20 cellular contexts compared by ENCODE assay signal in genomic region chr1:45016090-45016697, GRCh38. TPM values are rescaled to one million over a fixed set of nuclear protein-coding genes. Genes with fewer than 3 reads are reported as not detected.
A peak's percentile ranks its signal among the peaks of the same experiment; 100 is the strongest.
DNase-seq lines count a peak whose midpoint lies in the region; ATAC-seq, FAIRE-seq and TF ChIP-seq lines count a peak whose summit lies in the region.
"Had no signal": no experiment of that assay in that cellular context is flagged by ENCODE, and none has a peak within 500 bp of the region (broad histone marks: within the 10 kb centered on the region; RNA-seq: fewer than 3 reads in every experiment).

No MANE protein-coding gene starts in this region.

- no peaks in the 10 kb centered on the region for H4K20me1 ChIP-seq in HepG2 (ENCODE audit: insufficient read depth, low read length)
- H4K20me1 ChIP-seq: BLaER1 had no signal

- WGBS in HepG2 (ENCODE audit: low lambda C conversion rate): 98% methylated on average over 2 of the region's 2 CpGs
- 80% methylated on average over 2 of the region's 2 CpGs for WGBS in right lobe of liver (ENCODE audit: insufficient coverage, low coverage, low lambda C conversion rate, missing lambda C conversion rate)

- H3K36me3 ChIP-seq in HepG2 (replicated peaks in 1 of 2; ENCODE audit: control insufficient read depth in 1 of 2, insufficient read depth in 2 of 2, low read length in 2 of 2) (peaks cover 0 to 14% of the 10 kb centered on the region in 2 experiments; a peak in 3 of 5 replicates), right lobe of liver (peaks cover 0 to 14% (median 2%) of the 10 kb centered on the region in 4 donors), skeletal muscle tissue (ENCODE audit: control insufficient read depth in 3 of 3, insufficient read depth in 3 of 3, low read length in 3 of 3) (peaks cover 12 to 21% (median 20%) of the 10 kb centered on the region in 3 donors)

- H3K27ac ChIP-seq in HepG2 (ENCODE audit: extremely low read length, insufficient read depth, low read length) (no peak overlapping the region), right lobe of liver (no peak overlapping the region), skeletal muscle tissue (ENCODE audit: low read depth, low read length) (no peak overlapping the region)
- H3K27ac ChIP-seq: BLaER1, GM23248 had no signal

- H3K9ac ChIP-seq in HepG2 (ENCODE audit: insufficient read depth, low read depth, low read length) (no peak overlapping the region), skeletal muscle tissue (ENCODE audit: low read depth in 1 of 3, low read length in 3 of 3) (peak overlapping the region in 2 of 3 donors; percentile 1 to 17)
- H3K9ac ChIP-seq: BLaER1, GM23248 had no signal

- H3K27me3 ChIP-seq in HepG2 (ENCODE audit: control insufficient read depth in 1 of 2, insufficient read depth in 2 of 2, low read length in 2 of 2) (no peaks in the 10 kb centered on the region; a peak in 1 of 5 replicates), right lobe of liver (no peaks in the 10 kb centered on the region), skeletal muscle tissue (ENCODE audit: control insufficient read depth in 3 of 3, insufficient read depth in 3 of 3, low read length in 3 of 3) (no peaks in the 10 kb centered on the region)
- H3K27me3 ChIP-seq: BLaER1 had no signal

- H3K79me2 ChIP-seq in HepG2 (ENCODE audit: insufficient read depth, low read length): peaks cover 14% of the 10 kb centered on the region

- H3K9me3 ChIP-seq in HepG2 (ENCODE audit: low read length) (no peaks in the 10 kb centered on the region), right lobe of liver (no peaks in the 10 kb centered on the region), skeletal muscle tissue (ENCODE audit: control insufficient read depth in 3 of 3, low read length in 3 of 3) (no peaks in the 10 kb centered on the region)
- H3K9me3 ChIP-seq: BLaER1 had no signal

- H3K4me1 ChIP-seq in HepG2 (ENCODE audit: insufficient read depth, low read length) (peaks cover 22% of the 10 kb centered on the region), right lobe of liver (peaks cover 0 to 17% (median 9%) of the 10 kb centered on the region in 4 donors), skeletal muscle tissue (ENCODE audit: control insufficient read depth in 3 of 3, insufficient read depth in 3 of 3, low read length in 3 of 3) (peaks cover 34 to 41% (median 36%) of the 10 kb centered on the region in 3 donors)

- TF ChIP-seq RAD21 in HepG2 (CRISPR knock-in tag; IDR thresholded peaks at IDR 0.05): no peak

- H2AFZ ChIP-seq in HepG2 (ENCODE audit: low read length): no peak overlapping the region
- H2AFZ ChIP-seq: GM23248 had no signal

- BruUV-seq in HepG2 (replicated peaks; lab: Mats Ljungman, UMichigan): no TSS peak

- POLR2A ChIA-PET in HepG2 (lab: Yijun Ruan, JAX): interaction anchor here (10.4 kb wide), 1 partner anchor 285 kb away, joined by 231 read pairs; no protein-coding TSS in a partner anchor

- in situ Hi-C loops in HepG2 (cut with HindIII; ENCODE audit: extremely low pct_ligation_motif_present, low pct_unique_long_range_greater_than_20kb): loop anchor here (10.0 to 25.0 kb wide), 2 partner anchors 179 to 219 kb away; partner anchors contain the start of gene PTCH2

- no peak overlapping the region for H3K4me3 ChIP-seq in HepG2 (replicated peaks in 1 of 3; ENCODE audit: insufficient read depth in 1 of 3, low read depth in 2 of 3, low read length in 3 of 3)
- no peak overlapping the region for H3K4me3 ChIP-seq in right lobe of liver
- H3K4me3 ChIP-seq in skeletal muscle tissue (ENCODE audit: low read length in 3 of 3): no peak overlapping the region
- H3K4me3 ChIP-seq: BLaER1, GM12878, GM23248 had no signal

- no peak for ATAC-seq in HepG2
- ATAC-seq in right lobe of liver: no peak
- ATAC-seq in left lobe of liver: no peak
- ATAC-seq in GM19455 (IDR thresholded peaks at IDR 0.05; ENCODE audit: unreplicated experiment): no peak
- no peak for ATAC-seq in GM18907 (IDR thresholded peaks at IDR 0.05; ENCODE audit: unreplicated experiment)
- ATAC-seq: GM12878 had no signal

- intact Hi-C loops in HepG2 (cut with micrococcal nuclease; ENCODE audit: unreplicated experiment) (loop anchor here (2.0 kb wide), 1 partner anchor 475 kb away; the partner anchor contains the start of gene TESK2), right lobe of liver (cut with DNase I) (loop anchor here (5.0 to 10.0 kb wide), 2 partner anchors 281 to 479 kb away; partner anchors contain the start of gene TESK2 (in 1 of the 2))

- DNase-seq in HepG2 (ENCODE audit: low spot score): no peak
- no peak for DNase-seq in right lobe of liver
- peak; percentile 3 for DNase-seq in left lobe of liver (ENCODE audit: low spot score)
- peak; percentile 1 for DNase-seq in ureter (ENCODE audit: low spot score)
- DNase-seq in glomerular visceral epithelial cell (ENCODE audit: extremely low spot score): no peak
- DNase-seq: 8988T; Calu3; CD4-positive, alpha-beta memory T cell; DMS 273 treated with DMSO at 0.1 percent for 48 hours; DMS53; DND-41; EL; GM23248; HCEC 1CT had no signal

- TF ChIP-seq EP300 in HepG2 (IDR thresholded peaks at IDR 0.05; ENCODE audit: low read depth in 2 of 2, low read length in 2 of 2) (no peak), HepG2 (CRISPR knock-in tag; IDR thresholded peaks at IDR 0.05; ENCODE audit: borderline replicate concordance) (no peak)

- TF ChIP-seq CTCF in HepG2 (CRISPR knock-in tag; IDR thresholded peaks at IDR 0.05) (no peak), right lobe of liver (IDR thresholded peaks at IDR 0.05) (no peak)

- TF ChIP-seq POLR2A in HepG2 (IDR thresholded peaks at IDR 0.05; ENCODE audit: insufficient read depth in 1 of 2, low read depth in 2 of 2, low read length in 2 of 2): no peak
- TF ChIP-seq POLR2A in right lobe of liver (IDR thresholded peaks at IDR 0.05): no peak

- H3K4me2 ChIP-seq in HepG2 (ENCODE audit: low read depth, low read length): no peak overlapping the region
- H3K4me2 ChIP-seq: BLaER1 had no signal

- FAIRE-seq in HepG2 (lab: Jason Lieb, UNC): no peak
- FAIRE-seq: GM12878, GM19239 had no signal

- CTCF ChIA-PET in HepG2 (lab: Yijun Ruan, JAX; ENCODE audit: low intra/inter-chr PET ratio, low total read pairs): interaction anchor here (1.5 kb wide), 1 partner anchor 282 kb away, joined by 3 read pairs; no protein-coding TSS in a partner anchor

RNA-seq across cellular contexts. Expression of gene UROD, which starts 4.1 kb away (rescaled TPM):
- total RNA-seq in HepG2 (2016; rRNA removed; fragmentation: Illumina TruSeq; extraction: Trizol) (171 and 243 TPM in 2 replicates), right lobe of liver (10 to 100 TPM; 57.8 to 92.8 (median 71.2) TPM), left lobe of liver (76.5 TPM), skeletal muscle tissue (149 TPM), ureter (60.8 TPM)
- 52.3 and 57.9 TPM in 2 replicates for total RNA-seq in HepG2 (2016; cell fraction: cytosol; rRNA removed; fragmentation: Illumina TruSeq; extraction: Trizol; ENCODE audit: low read depth)
- 176 and 234 TPM in 2 replicates for total RNA-seq in HepG2 (2016; cell fraction: insoluble cytoplasmic fraction; rRNA removed; fragmentation: Illumina TruSeq; extraction: Trizol)
- total RNA-seq in HepG2 (2016; cell fraction: membrane; rRNA removed; fragmentation: Illumina TruSeq; extraction: Trizol): 80.0 and 84.0 TPM in 2 replicates
- total RNA-seq in HepG2 (2016; cell fraction: nucleus; rRNA removed; fragmentation: Illumina TruSeq; extraction: Trizol): 104 and 109 TPM in 2 replicates
- 162 and 172 TPM in 2 replicates for polyA plus RNA-seq in HepG2 (2011; rRNA removed)
- 149 and 186 TPM in 2 replicates for polyA plus RNA-seq in HepG2 (2011; cell fraction: cytosol; rRNA removed)
- polyA plus RNA-seq in HepG2 (2011; cell fraction: nucleus; rRNA removed): 221 and 235 TPM in 2 replicates
- 54.1 and 58.6 TPM in 2 replicates for polyA plus RNA-seq in HepG2 (2012)
- polyA plus RNA-seq in HepG2 (2016; cell fraction: cytosol; fragmentation: Illumina TruSeq; extraction: Trizol; ENCODE audit: low read depth): 54.0 and 55.9 TPM in 2 replicates
- 208 and 224 TPM in 2 replicates for polyA plus RNA-seq in HepG2 (2016; cell fraction: insoluble cytoplasmic fraction; fragmentation: Illumina TruSeq; extraction: Trizol; ENCODE audit: low read depth)
- polyA plus RNA-seq in HepG2 (2016; cell fraction: membrane; fragmentation: Illumina TruSeq; extraction: Trizol; ENCODE audit: low read depth): 72.8 and 73.2 TPM in 2 replicates
- polyA plus RNA-seq in HepG2 (2016; cell fraction: nucleus; fragmentation: Illumina TruSeq; extraction: Trizol; ENCODE audit: insufficient read depth, low read depth): 178 and 190 TPM in 2 replicates
- 175 and 194 TPM in 2 replicates for polyA minus RNA-seq in HepG2 (2011; rRNA and poly(A)+ RNA removed; ENCODE audit: low replicate concordance)
- polyA minus RNA-seq in HepG2 (2011; cell fraction: cytosol; rRNA and poly(A)+ RNA removed): 36.4 and 37.4 TPM in 2 replicates
- 48.0 and 55.0 TPM in 2 replicates for polyA minus RNA-seq in HepG2 (2011; cell fraction: nucleus; rRNA and poly(A)+ RNA removed)

RNA-seq across cellular contexts. Expression of gene HECTD3, which starts 5.1 kb away (rescaled TPM):
- total RNA-seq in HepG2 (2016; rRNA removed; fragmentation: Illumina TruSeq; extraction: Trizol) (16.2 and 18.6 TPM in 2 replicates), right lobe of liver (10 to 100 TPM; 26.8 to 38.2 (median 29.1) TPM), left lobe of liver (33.9 TPM), skeletal muscle tissue (8.9 TPM), ureter (47.7 TPM)
- total RNA-seq in HepG2 (2016; cell fraction: cytosol; rRNA removed; fragmentation: Illumina TruSeq; extraction: Trizol; ENCODE audit: low read depth): 2.3 and 2.5 TPM in 2 replicates
- total RNA-seq in HepG2 (2016; cell fraction: insoluble cytoplasmic fraction; rRNA removed; fragmentation: Illumina TruSeq; extraction: Trizol): 13.8 and 18.5 TPM in 2 replicates
- total RNA-seq in HepG2 (2016; cell fraction: membrane; rRNA removed; fragmentation: Illumina TruSeq; extraction: Trizol): 4.6 and 6.4 TPM in 2 replicates
- 14.0 and 15.5 TPM in 2 replicates for total RNA-seq in HepG2 (2016; cell fraction: nucleus; rRNA removed; fragmentation: Illumina TruSeq; extraction: Trizol)
- 24.5 and 27.1 TPM in 2 replicates for polyA plus RNA-seq in HepG2 (2011; rRNA removed)
- 19.4 and 21.0 TPM in 2 replicates for polyA plus RNA-seq in HepG2 (2011; cell fraction: cytosol; rRNA removed)
- 86.2 and 90.2 TPM in 2 replicates for polyA plus RNA-seq in HepG2 (2011; cell fraction: nucleus; rRNA removed)
- polyA plus RNA-seq in HepG2 (2012): 11.7 and 15.3 TPM in 2 replicates
- polyA plus RNA-seq in HepG2 (2016; cell fraction: cytosol; fragmentation: Illumina TruSeq; extraction: Trizol; ENCODE audit: low read depth): 1.4 and 1.9 TPM in 2 replicates
- polyA plus RNA-seq in HepG2 (2016; cell fraction: insoluble cytoplasmic fraction; fragmentation: Illumina TruSeq; extraction: Trizol; ENCODE audit: low read depth): 17.1 and 21.5 TPM in 2 replicates
- polyA plus RNA-seq in HepG2 (2016; cell fraction: membrane; fragmentation: Illumina TruSeq; extraction: Trizol; ENCODE audit: low read depth): 4.6 and 6.1 TPM in 2 replicates
- 38.8 and 41.9 TPM in 2 replicates for polyA plus RNA-seq in HepG2 (2016; cell fraction: nucleus; fragmentation: Illumina TruSeq; extraction: Trizol; ENCODE audit: insufficient read depth, low read depth)
- 38.1 and 44.2 TPM in 2 replicates for polyA minus RNA-seq in HepG2 (2011; rRNA and poly(A)+ RNA removed; ENCODE audit: low replicate concordance)
- 13.9 and 14.3 TPM in 2 replicates for polyA minus RNA-seq in HepG2 (2011; cell fraction: cytosol; rRNA and poly(A)+ RNA removed)
- polyA minus RNA-seq in HepG2 (2011; cell fraction: nucleus; rRNA and poly(A)+ RNA removed): 17.5 and 23.1 TPM in 2 replicates

RNA-seq across cellular contexts. Expression of gene EIF2B3, which starts 29.8 kb away (rescaled TPM):
- 41.0 and 62.6 TPM in 2 replicates for total RNA-seq in HepG2 (2016; rRNA removed; fragmentation: Illumina TruSeq; extraction: Trizol)
- 9.5 and 10.1 TPM in 2 replicates for total RNA-seq in HepG2 (2016; cell fraction: cytosol; rRNA removed; fragmentation: Illumina TruSeq; extraction: Trizol; ENCODE audit: low read depth)
- 39.3 and 67.7 TPM in 2 replicates for total RNA-seq in HepG2 (2016; cell fraction: insoluble cytoplasmic fraction; rRNA removed; fragmentation: Illumina TruSeq; extraction: Trizol)
- 13.5 and 13.7 TPM in 2 replicates for total RNA-seq in HepG2 (2016; cell fraction: membrane; rRNA removed; fragmentation: Illumina TruSeq; extraction: Trizol)
- total RNA-seq in HepG2 (2016; cell fraction: nucleus; rRNA removed; fragmentation: Illumina TruSeq; extraction: Trizol): 24.8 and 30.1 TPM in 2 replicates
- 17.1 and 20.1 TPM in 2 replicates for polyA plus RNA-seq in HepG2 (2011; rRNA removed)
- polyA plus RNA-seq in HepG2 (2011; cell fraction: cytosol; rRNA removed): 14.3 and 17.4 TPM in 2 replicates
- polyA plus RNA-seq in HepG2 (2011; cell fraction: nucleus; rRNA removed): 4.6 and 6.5 TPM in 2 replicates
- polyA plus RNA-seq in HepG2 (2012): 18.6 and 21.6 TPM in 2 replicates
- polyA plus RNA-seq in HepG2 (2016; cell fraction: cytosol; fragmentation: Illumina TruSeq; extraction: Trizol; ENCODE audit: low read depth): 5.6 and 5.8 TPM in 2 replicates
- 51.1 and 52.1 TPM in 2 replicates for polyA plus RNA-seq in HepG2 (2016; cell fraction: insoluble cytoplasmic fraction; fragmentation: Illumina TruSeq; extraction: Trizol; ENCODE audit: low read depth)
- polyA plus RNA-seq in HepG2 (2016; cell fraction: membrane; fragmentation: Illumina TruSeq; extraction: Trizol; ENCODE audit: low read depth): 6.7 and 6.9 TPM in 2 replicates
- polyA plus RNA-seq in HepG2 (2016; cell fraction: nucleus; fragmentation: Illumina TruSeq; extraction: Trizol; ENCODE audit: insufficient read depth, low read depth): 14.3 and 17.5 TPM in 2 replicates
- polyA minus RNA-seq in HepG2 (2011; rRNA and poly(A)+ RNA removed; ENCODE audit: low replicate concordance): 12.9 and 18.9 TPM in 2 replicates
- 8.2 and 12.9 TPM in 2 replicates for polyA minus RNA-seq in HepG2 (2011; cell fraction: cytosol; rRNA and poly(A)+ RNA removed)
- polyA minus RNA-seq in HepG2 (2011; cell fraction: nucleus; rRNA and poly(A)+ RNA removed): 24.9 and 35.5 TPM in 2 replicates
- 10 to 100 TPM; 12.0 to 29.1 (median 17.2) TPM for total RNA-seq in right lobe of liver
- 15.3 TPM for total RNA-seq in left lobe of liver
- 34.4 TPM for total RNA-seq in skeletal muscle tissue
- 28.6 TPM for total RNA-seq in ureter

Comparison
In these comparisons a context has a peak if more than half of its experiments do, and no peak if none do; other contexts are left out.
1. DNase-seq: peak in left lobe of liver (single experiment) and ureter (single experiment); none in HepG2 (single experiment), right lobe of liver (0 of 3) and glomerular visceral epithelial cell (single experiment).